ENCODE assay signal across 19 cellular contexts in the genomic region with DNA sequence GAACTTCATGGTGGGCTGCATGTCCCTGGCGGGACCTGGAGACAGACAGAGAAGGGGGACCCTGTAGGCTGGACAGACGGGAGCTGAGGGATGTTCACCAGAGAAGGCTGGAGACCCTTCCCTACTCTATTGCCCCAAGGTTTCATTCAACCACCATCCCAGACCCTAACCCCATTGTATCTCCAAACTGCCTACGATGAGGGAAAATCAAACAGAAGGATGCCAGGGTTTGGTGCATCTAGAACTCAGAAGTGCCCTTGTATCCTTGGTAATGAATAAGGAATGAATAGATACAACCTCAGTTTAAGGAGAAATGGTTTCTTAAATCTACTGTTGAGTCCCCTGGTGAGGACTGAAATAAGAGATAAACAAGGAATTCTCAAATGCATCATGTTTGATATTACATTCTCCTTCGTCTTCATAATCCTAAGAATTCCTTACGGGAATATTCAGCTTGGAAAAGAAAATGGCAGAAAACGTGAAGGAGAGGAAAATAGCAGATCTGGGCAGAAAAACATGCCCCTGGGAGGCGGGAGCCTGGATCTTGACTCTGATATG. TPM values are rescaled to one million over a fixed set of nuclear protein-coding genes. Genes with fewer than 3 reads are reported as not detected.
DNase-seq lines count a peak whose midpoint lies in the region; ATAC-seq and TF ChIP-seq lines count a peak whose summit lies in the region.
"Had no signal": no experiment of that assay in that cellular context is flagged by ENCODE, and none has a peak within 500 bp of the region (broad histone marks: within the 10 kb centered on the region; RNA-seq: fewer than 3 reads in every experiment).

No MANE protein-coding gene starts in this region.

- H3K14ac ChIP-seq in mesenchymal stem cell (ENCODE audit: low read length in 2 of 2) = no peak overlapping the region

- H3K4me1 ChIP-seq in mesenchymal stem cell (ENCODE audit: control insufficient read depth, insufficient read depth, low read depth, low read length) (peaks cover 39% of the 10 kb centered on the region), suprapubic skin (peaks cover 78% of the 10 kb centered on the region), adrenal gland (replicated peaks in 1 of 2) (no peaks in the 10 kb centered on the region)

- no peak overlapping the region for H4K8ac ChIP-seq in mesenchymal stem cell (ENCODE audit: low read length)

- H3K9me3 ChIP-seq in mesenchymal stem cell (ENCODE audit: control insufficient read depth, low read length) (no peaks in the 10 kb centered on the region), suprapubic skin (no peaks in the 10 kb centered on the region), adrenal gland (replicated peaks in 1 of 3) (no peaks in the 10 kb centered on the region)

- no peak overlapping the region for H3K23ac ChIP-seq in mesenchymal stem cell (ENCODE audit: low read length in 2 of 2)

- H3K18ac ChIP-seq in mesenchymal stem cell (ENCODE audit: low read depth in 1 of 2, low read length in 2 of 2) = peak overlapping the region; percentile 3 to 61

- peaks cover 72% of the 10 kb centered on the region for H3K4me1 Mint-ChIP-seq in T-helper 2 cell treated with Interferon-gamma antibody and Interleukin-4, amounts not matched to agents 5 μg/mL and 100 μg/mL, for 36 hours (ENCODE audit: low read depth)
- H3K4me1 Mint-ChIP-seq in activated T-helper 2 cell treated with anti-CD3 and anti-CD28 coated beads, Interferon-gamma antibody, Interleukin-2, Interleukin-4, amounts not matched to agents 10 μg/mL and 5 μg/mL and 100 μg/mL, durations not matched to agents 14 hours and 24 hours and 36 hours (ENCODE audit: low read depth) = peaks cover 77% of the 10 kb centered on the region
- peaks cover 86% of the 10 kb centered on the region for H3K4me1 Mint-ChIP-seq in activated CD8-positive, alpha-beta T cell treated with anti-CD3 and anti-CD28 coated beads, Interleukin-2, amount 10 ng/mL, durations not matched to agents 7 days and 5 days (ENCODE audit: low read depth)

- no peak overlapping the region for H3K4me3 ChIP-seq in mesenchymal stem cell (ENCODE audit: insufficient read depth in 1 of 2, low read depth in 1 of 2, low read length in 2 of 2)
- H3K4me3 ChIP-seq in suprapubic skin = no peak overlapping the region
- H3K4me3 ChIP-seq in adrenal gland = no peak overlapping the region

- peak overlapping the region; percentile 43 for H3K27ac Mint-ChIP-seq in T-helper 2 cell treated with Interferon-gamma antibody and Interleukin-4, amounts not matched to agents 5 μg/mL and 100 μg/mL, for 36 hours
- peak overlapping the region; percentile 11 for H3K27ac Mint-ChIP-seq in activated T-helper 2 cell treated with anti-CD3 and anti-CD28 coated beads, Interferon-gamma antibody, Interleukin-2, Interleukin-4, amounts not matched to agents 10 μg/mL and 5 μg/mL and 100 μg/mL, durations not matched to agents 14 hours and 24 hours and 36 hours
- no peak overlapping the region for H3K27ac Mint-ChIP-seq in activated CD8-positive, alpha-beta T cell treated with anti-CD3 and anti-CD28 coated beads, Interleukin-2, amount 10 ng/mL, durations not matched to agents 7 days and 5 days
- H3K27ac Mint-ChIP-seq: activated CD8-positive, alpha-beta memory T cell treated with anti-CD3 and anti-CD28 coated beads, Interleukin-2, amount 10 ng/mL, durations not matched to agents 7 days and 5 days; CD8-positive, alpha-beta T cell had no signal

- no peaks in the 10 kb centered on the region for H3K36me3 ChIP-seq in mesenchymal stem cell (ENCODE audit: control insufficient read depth in 1 of 2, insufficient read depth in 2 of 2, low read depth in 1 of 2, low read length in 2 of 2)
- H3K36me3 ChIP-seq in suprapubic skin = peaks cover 35% of the 10 kb centered on the region
- H3K36me3 ChIP-seq in adrenal gland (replicated peaks in 1 of 2) = no peaks in the 10 kb centered on the region

- no peak overlapping the region for H2BK5ac ChIP-seq in mesenchymal stem cell (ENCODE audit: low read depth, low read length, poor library complexity, severe bottlenecking)

- POLR2A ChIA-PET in activated CD8-positive, alpha-beta T cell treated with anti-CD3 and anti-CD28 coated beads, Interleukin-2, amount 10 ng/mL, durations not matched to agents 7 days and 5 days (lab: Charles Lee) = interaction anchor here (0.6 kb wide), 1 partner anchor 77 kb away, joined by 3 read pairs; no protein-coding TSS in a partner anchor

- peak overlapping the region in 1 of 2 experiments; percentile 93 for H3K4ac ChIP-seq in mesenchymal stem cell (ENCODE audit: low read depth in 1 of 2, low read length in 2 of 2)

- H4K91ac ChIP-seq in mesenchymal stem cell (ENCODE audit: low read length) = peak overlapping the region; percentile 83

- 93% methylated on average over 7 of the region's 7 CpGs for WGBS in mesenchymal stem cell
- WGBS in suprapubic skin = 87% methylated on average over 7 of the region's 7 CpGs
- 68 to 79% (median 71%) methylated on average over 7 of the region's 7 CpGs for WGBS in adrenal gland, 4 donors

- ATAC-seq in activated CD8-positive, alpha-beta T cell treated with anti-CD3 and anti-CD28 coated beads, Interleukin-2, amount 10 ng/mL, durations not matched to agents 7 days and 5 days = no peak
- ATAC-seq: activated CD8-positive, alpha-beta memory T cell treated with anti-CD3 and anti-CD28 coated beads, Interleukin-2, amount 10 ng/mL, durations not matched to agents 7 days and 5 days; CD8-positive, alpha-beta T cell; natural killer cell treated with Interleukin-12 subunit alpha and Interleukin-12 subunit beta and Interleukin-15 and Interleukin-18, amount 100 ng/mL, for 72 hours had no signal

- TF ChIP-seq POLR2A in suprapubic skin (IDR thresholded peaks at IDR 0.05) (no peak), adrenal gland (IDR thresholded peaks at IDR 0.05) (no peak)

- no peak for DNase-seq in T-helper 2 cell treated with Interferon-gamma antibody and Interleukin-4, amounts not matched to agents 5 μg/mL and 100 μg/mL, for 36 hours (ENCODE audit: low spot score)
- DNase-seq in T-helper 2 cell (no peak), mesenchymal stem cell (no peak), suprapubic skin (ENCODE audit: low spot score in 2 of 2) (no peak), AG20443 (ENCODE audit: low spot score) (no peak), adrenal gland (no peak)
- DNase-seq in activated T-helper 2 cell treated with anti-CD3 and anti-CD28 coated beads, Interferon-gamma antibody, Interleukin-2, Interleukin-4, amounts not matched to agents 10 μg/mL and 5 μg/mL and 100 μg/mL, durations not matched to agents 14 hours and 24 hours and 36 hours (ENCODE audit: low spot score) = no peak
- no peak for DNase-seq in activated CD8-positive, alpha-beta T cell treated with anti-CD3 and anti-CD28 coated beads, Interleukin-2, amount 10 ng/mL, durations not matched to agents 7 days and 5 days
- DNase-seq: activated CD8-positive, alpha-beta memory T cell treated with anti-CD3 and anti-CD28 coated beads, Interleukin-2, amount 10 ng/mL, durations not matched to agents 7 days and 5 days; activated naive CD4-positive, alpha-beta T cell treated with anti-CD3 and anti-CD28 coated beads, Interleukin-2, amount 10 ng/mL, durations not matched to agents 7 days and 5 days; CD8-positive, alpha-beta T cell; effector CD8-positive, alpha-beta T cell; NCI-H1694; NCI-H510A; stimulated activated CD4-positive, alpha-beta T cell treated with anti-CD3 and anti-CD28 coated beads, Interleukin-4, amount 100 ng/mL, for 1 hour had no signal

- peaks cover 3% of the 10 kb centered on the region for H3K36me3 Mint-ChIP-seq in T-helper 2 cell treated with Interferon-gamma antibody and Interleukin-4, amounts not matched to agents 5 μg/mL and 100 μg/mL, for 36 hours (ENCODE audit: low read depth)
- H3K36me3 Mint-ChIP-seq in activated T-helper 2 cell treated with anti-CD3 and anti-CD28 coated beads, Interferon-gamma antibody, Interleukin-2, Interleukin-4, amounts not matched to agents 10 μg/mL and 5 μg/mL and 100 μg/mL, durations not matched to agents 14 hours and 24 hours and 36 hours (ENCODE audit: low read depth) = peaks cover 3% of the 10 kb centered on the region
- H3K36me3 Mint-ChIP-seq in activated CD8-positive, alpha-beta T cell treated with anti-CD3 and anti-CD28 coated beads, Interleukin-2, amount 10 ng/mL, durations not matched to agents 7 days and 5 days (ENCODE audit: low read depth) = peaks cover 2% of the 10 kb centered on the region
- H3K36me3 Mint-ChIP-seq: activated CD8-positive, alpha-beta memory T cell treated with anti-CD3 and anti-CD28 coated beads, Interleukin-2, amount 10 ng/mL, durations not matched to agents 7 days and 5 days; CD8-positive, alpha-beta T cell; natural killer cell treated with Interleukin-12 subunit alpha and Interleukin-12 subunit beta and Interleukin-15 and Interleukin-18, amount 100 ng/mL, for 72 hours had no signal

- no peak overlapping the region for H2BK15ac ChIP-seq in mesenchymal stem cell (ENCODE audit: low read depth, poor library complexity, severe bottlenecking)

- H3K9ac ChIP-seq in mesenchymal stem cell (ENCODE audit: low read length) = peak overlapping the region; percentile 88

- H3K4me3 Mint-ChIP-seq in T-helper 2 cell treated with Interferon-gamma antibody and Interleukin-4, amounts not matched to agents 5 μg/mL and 100 μg/mL, for 36 hours = no peak overlapping the region
- no peak overlapping the region for H3K4me3 Mint-ChIP-seq in activated T-helper 2 cell treated with anti-CD3 and anti-CD28 coated beads, Interferon-gamma antibody, Interleukin-2, Interleukin-4, amounts not matched to agents 10 μg/mL and 5 μg/mL and 100 μg/mL, durations not matched to agents 14 hours and 24 hours and 36 hours (ENCODE audit: low read depth)
- H3K4me3 Mint-ChIP-seq in activated CD8-positive, alpha-beta T cell treated with anti-CD3 and anti-CD28 coated beads, Interleukin-2, amount 10 ng/mL, durations not matched to agents 7 days and 5 days = no peak overlapping the region
- H3K4me3 Mint-ChIP-seq: activated CD8-positive, alpha-beta memory T cell treated with anti-CD3 and anti-CD28 coated beads, Interleukin-2, amount 10 ng/mL, durations not matched to agents 7 days and 5 days; activated naive CD4-positive, alpha-beta T cell treated with anti-CD3 and anti-CD28 coated beads, Interleukin-2, amount 10 ng/mL, durations not matched to agents 7 days and 5 days; CD8-positive, alpha-beta T cell; natural killer cell treated with Interleukin-12 subunit alpha and Interleukin-12 subunit beta and Interleukin-15 and Interleukin-18, amount 100 ng/mL, for 72 hours had no signal

- H3K27ac ChIP-seq in mesenchymal stem cell (ENCODE audit: low read length, poor library complexity, severe bottlenecking) (no peak overlapping the region), suprapubic skin (peak overlapping the region; percentile 91), adrenal gland (peak overlapping the region in 1 of 5 donors; percentile 85)

- intact Hi-C loops in activated T-helper 2 cell treated with anti-CD3 and anti-CD28 coated beads, Interferon-gamma antibody, Interleukin-2, Interleukin-4, amounts not matched to agents 10 μg/mL and 5 μg/mL and 100 μg/mL, durations not matched to agents 14 hours and 24 hours and 36 hours (cut with micrococcal nuclease) = loop anchor here (5.0 kb wide), 1 partner anchor 38 kb away; no protein-coding TSS in a partner anchor
- intact Hi-C loops in adrenal gland (cut with DNase I) = no loop called here

- CTCF ChIA-PET in activated CD8-positive, alpha-beta T cell treated with anti-CD3 and anti-CD28 coated beads, Interleukin-2, amount 10 ng/mL, durations not matched to agents 7 days and 5 days (lab: Charles Lee) = interaction anchor here (1.1 to 1.8 kb wide), 4 partner anchors 9 to 49 kb away, joined by 3 to 10 read pairs (median 4); no protein-coding TSS in a partner anchor

- H3K4me2 ChIP-seq in mesenchymal stem cell (ENCODE audit: low read length, poor library complexity, severe bottlenecking) = no peak overlapping the region

- peak overlapping the region; percentile 88 for H2AK5ac ChIP-seq in mesenchymal stem cell (ENCODE audit: low read length, severe bottlenecking)

- H2BK120ac ChIP-seq in mesenchymal stem cell (ENCODE audit: low read depth, low read length) = peak overlapping the region; percentile 93

- no peaks in the 10 kb centered on the region for H3K79me1 ChIP-seq in mesenchymal stem cell (replicated peaks; ENCODE audit: low read length, poor library complexity, severe bottlenecking)

- no peak overlapping the region for H2AFZ ChIP-seq in mesenchymal stem cell (ENCODE audit: low read depth, low read length)

- H3K27me3 ChIP-seq in mesenchymal stem cell (ENCODE audit: control insufficient read depth in 1 of 2, insufficient read depth in 1 of 2, low read length in 2 of 2) (no peaks in the 10 kb centered on the region), suprapubic skin (no peaks in the 10 kb centered on the region), adrenal gland (no peaks in the 10 kb centered on the region)

- TF ChIP-seq CTCF in suprapubic skin (IDR thresholded peaks at IDR 0.05) (no peak), adrenal gland (IDR thresholded peaks at IDR 0.05) (no peak)

- no peaks in the 10 kb centered on the region for H3K9me3 Mint-ChIP-seq in T-helper 2 cell treated with Interferon-gamma antibody and Interleukin-4, amounts not matched to agents 5 μg/mL and 100 μg/mL, for 36 hours
- no peaks in the 10 kb centered on the region for H3K9me3 Mint-ChIP-seq in activated T-helper 2 cell treated with anti-CD3 and anti-CD28 coated beads, Interferon-gamma antibody, Interleukin-2, Interleukin-4, amounts not matched to agents 10 μg/mL and 5 μg/mL and 100 μg/mL, durations not matched to agents 14 hours and 24 hours and 36 hours
- no peaks in the 10 kb centered on the region for H3K9me3 Mint-ChIP-seq in activated CD8-positive, alpha-beta T cell treated with anti-CD3 and anti-CD28 coated beads, Interleukin-2, amount 10 ng/mL, durations not matched to agents 7 days and 5 days (ENCODE audit: insufficient read depth)
- H3K9me3 Mint-ChIP-seq: activated naive CD4-positive, alpha-beta T cell treated with anti-CD3 and anti-CD28 coated beads, Interleukin-2, amount 10 ng/mL, durations not matched to agents 7 days and 5 days; CD8-positive, alpha-beta T cell; natural killer cell treated with Interleukin-12 subunit alpha and Interleukin-12 subunit beta and Interleukin-15 and Interleukin-18, amount 100 ng/mL, for 72 hours had no signal

- TF ChIP-seq EP300 in suprapubic skin (IDR thresholded peaks at IDR 0.05) = no peak

- H2BK12ac ChIP-seq in mesenchymal stem cell (ENCODE audit: low read length in 2 of 2) = peak overlapping the region; percentile 75 to 98

- no peaks in the 10 kb centered on the region for H3K27me3 Mint-ChIP-seq in T-helper 2 cell treated with Interferon-gamma antibody and Interleukin-4, amounts not matched to agents 5 μg/mL and 100 μg/mL, for 36 hours (ENCODE audit: low read depth)
- no peaks in the 10 kb centered on the region for H3K27me3 Mint-ChIP-seq in activated T-helper 2 cell treated with anti-CD3 and anti-CD28 coated beads, Interferon-gamma antibody, Interleukin-2, Interleukin-4, amounts not matched to agents 10 μg/mL and 5 μg/mL and 100 μg/mL, durations not matched to agents 14 hours and 24 hours and 36 hours (ENCODE audit: low read depth)
- no peaks in the 10 kb centered on the region for H3K27me3 Mint-ChIP-seq in activated CD8-positive, alpha-beta T cell treated with anti-CD3 and anti-CD28 coated beads, Interleukin-2, amount 10 ng/mL, durations not matched to agents 7 days and 5 days (ENCODE audit: low read depth)
- H3K27me3 Mint-ChIP-seq: activated naive CD4-positive, alpha-beta T cell treated with anti-CD3 and anti-CD28 coated beads, Interleukin-2, amount 10 ng/mL, durations not matched to agents 7 days and 5 days had no signal

RNA-seq across cellular contexts. Expression of a gene that starts 16.4 kb away (rescaled TPM):
- 8.7 and 9.0 TPM in 2 replicates for total RNA-seq in activated T-helper 2 cell treated with anti-CD3 and anti-CD28 coated beads, Interferon-gamma antibody, Interleukin-2, Interleukin-4, amounts not matched to agents 10 μg/mL and 5 μg/mL and 100 μg/mL, durations not matched to agents 14 hours and 24 hours and 36 hours
- polyA plus RNA-seq in mesenchymal stem cell (2013, experiment 1 of 2) = not detected
- polyA plus RNA-seq in mesenchymal stem cell (2013, experiment 2 of 2) = 0.12 TPM
- total RNA-seq in suprapubic skin (1,000 to 10,000 TPM in 2 of 4 donors, 100 to 1,000 TPM in 2; 730 to 1,745 (median 1,078) TPM), adrenal gland (under 1 TPM in 3 of 8 donors, not detected in 5; 0.11 to 0.32 (median 0.14) TPM)
- polyA plus RNA-seq in adrenal gland = under 1 TPM in 2 of 3 donors, not detected in 1; 0.07 to 0.08 TPM
- total RNA-seq in activated CD8-positive, alpha-beta T cell treated with anti-CD3 and anti-CD28 coated beads, Interleukin-2, amount 10 ng/mL, durations not matched to agents 7 days and 5 days = 1 to 10 TPM; 8.4 to 9.0 TPM
- total RNA-seq: fibroblast of villous mesenchyme, SK-MEL-5 had no signal
- polyA plus RNA-seq: liver had no signal

RNA-seq across cellular contexts. Expression of a gene that starts 41.8 kb away (rescaled TPM):
- 54.6 and 59.3 TPM in 2 replicates for total RNA-seq in activated T-helper 2 cell treated with anti-CD3 and anti-CD28 coated beads, Interferon-gamma antibody, Interleukin-2, Interleukin-4, amounts not matched to agents 10 μg/mL and 5 μg/mL and 100 μg/mL, durations not matched to agents 14 hours and 24 hours and 36 hours
- polyA plus RNA-seq in mesenchymal stem cell (2013, experiment 1 of 2) = 339 TPM
- 339 TPM for polyA plus RNA-seq in mesenchymal stem cell (2013, experiment 2 of 2)
- total RNA-seq in suprapubic skin (10 to 100 TPM; 45.0 to 88.8 (median 74.6) TPM), adrenal gland (100 to 1,000 TPM; 185 to 458 (median 280) TPM)
- polyA plus RNA-seq in adrenal gland = 100 to 1,000 TPM; 126 to 335 (median 276) TPM
- total RNA-seq in activated CD8-positive, alpha-beta T cell treated with anti-CD3 and anti-CD28 coated beads, Interleukin-2, amount 10 ng/mL, durations not matched to agents 7 days and 5 days = 10 to 100 TPM; 28.7 to 28.9 TPM

Comparison
In these comparisons a context has a peak if more than half of its experiments do, and no peak if none do; other contexts are left out.
1. RNA of a gene that starts 16.4 kb away (total RNA-seq): 730 to 1,745 TPM in suprapubic skin; 8.4 to 9.0 TPM in activated CD8-positive, alpha-beta T cell treated with anti-CD3 and anti-CD28 coated beads, Interleukin-2, amount 10 ng/mL, durations not matched to agents 7 days and 5 days, 8.7 to 9.0 TPM in activated T-helper 2 cell treated with anti-CD3 and anti-CD28 coated beads, Interferon-gamma antibody, Interleukin-2, Interleukin-4, amounts not matched to agents 10 μg/mL and 5 μg/mL and 100 μg/mL, durations not matched to agents 14 hours and 24 hours and 36 hours and 0.11 to 0.32 TPM in adrenal gland; every median in the first group is over 10 times any median in the second.